In genomic region chr6:37322016-37322415, GRCh38 we compare ENCODE assay signal across 8 cellular contexts. TPM values are rescaled to one million over a fixed set of nuclear protein-coding genes. Genes with fewer than 3 reads are reported as not detected.
DNase-seq lines count a peak whose midpoint lies in the region; ATAC-seq and TF ChIP-seq lines count a peak whose summit lies in the region.
"Not testable (repeated sequence)": the region's sequence is repeated elsewhere in the genome, so short reads cannot be mapped to it uniquely, and the experiment has no call there.

No MANE protein-coding gene starts in this region.

- peak overlapping the region; percentile 16 for H3K27ac Mint-ChIP-seq in activated T-cell treated with anti-CD3 and anti-CD28 coated beads, Interleukin-2, amount 50 U/mL, for 72 hours
- H3K27ac Mint-ChIP-seq in brain (peak overlapping the region in 3 of 5 experiments; percentile 20 to 74 (median 37)), osteocyte (ENCODE audit: unreplicated experiment) (peak overlapping the region; percentile 56), type B pancreatic cell (peak overlapping the region; percentile 67)
- H3K27ac Mint-ChIP-seq in endothelial cell (ENCODE audit: unreplicated experiment): not testable (repeated sequence)

- H3K36me3 Mint-ChIP-seq in activated T-cell treated with anti-CD3 and anti-CD28 coated beads, Interleukin-2, amount 50 U/mL, for 72 hours (ENCODE audit: insufficient read depth in 2 of 2): not testable (repeated sequence)
- H3K36me3 Mint-ChIP-seq in brain (peaks cover 22% of the 10 kb centered on the region), endothelial cell (ENCODE audit: low read depth, unreplicated experiment) (peaks cover 15% of the 10 kb centered on the region), osteocyte (ENCODE audit: unreplicated experiment) (peaks cover 14% of the 10 kb centered on the region), type B pancreatic cell (peaks cover 28% of the 10 kb centered on the region)

- DNase-seq in DMS 273 treated with DMSO at 0.1 percent for 48 hours (lab: John Stamatoyannopoulos, UW): peak; percentile 27
- peak; percentile 44 for DNase-seq in NCI-H82 (lab: John Stamatoyannopoulos, UW)
- DNase-seq in WERI-Rb-1: peak; percentile 86
- not testable (repeated sequence) for DNase-seq in activated T-cell treated with anti-CD3 and anti-CD28 coated beads, Interleukin-2, amount 50 U/mL, for 72 hours; endothelial cell (ENCODE audit: low spot score); type B pancreatic cell (ENCODE audit: extremely low spot score, unreplicated experiment)
- DNase-seq in osteocyte (ENCODE audit: extremely low spot score, unreplicated experiment): peak; percentile 38

- H3K9me3 ChIP-seq in WERI-Rb-1 (ENCODE audit: severe bottlenecking): not testable (repeated sequence)

- peaks cover 40% of the 10 kb centered on the region for H3K36me3 ChIP-seq in WERI-Rb-1

- H3K4me3 Mint-ChIP-seq in activated T-cell treated with anti-CD3 and anti-CD28 coated beads, Interleukin-2, amount 50 U/mL, for 72 hours; brain; osteocyte (ENCODE audit: unreplicated experiment); type B pancreatic cell: not testable (repeated sequence)
- H3K4me3 Mint-ChIP-seq in endothelial cell (ENCODE audit: unreplicated experiment): peak overlapping the region; percentile 39

- not testable (repeated sequence) for H3K27me3 ChIP-seq in WERI-Rb-1 (ENCODE audit: insufficient read depth, low read depth, severe bottlenecking)

- not testable (repeated sequence) for H3K4me3 ChIP-seq in WERI-Rb-1 (ENCODE audit: low read depth, low read length)

- not testable (repeated sequence) for TF ChIP-seq CTCF in WERI-Rb-1 (IDR thresholded peaks at IDR 0.05; ENCODE audit: low read depth, low read length); brain (conservative IDR thresholded peaks at IDR 0.05); endothelial cell (IDR thresholded peaks at IDR 0.05; ENCODE audit: unreplicated experiment); osteocyte (IDR thresholded peaks at IDR 0.05); type B pancreatic cell (conservative IDR thresholded peaks at IDR 0.05)

- not testable (repeated sequence) for ATAC-seq in activated T-cell treated with anti-CD3 and anti-CD28 coated beads, Interleukin-2, amount 50 U/mL, for 72 hours (replicated peaks in 1 of 2)

- H3K9me3 Mint-ChIP-seq in activated T-cell treated with anti-CD3 and anti-CD28 coated beads, Interleukin-2, amount 50 U/mL, for 72 hours; brain; endothelial cell (ENCODE audit: unreplicated experiment); osteocyte (ENCODE audit: unreplicated experiment); type B pancreatic cell: not testable (repeated sequence)

- H3K4me1 Mint-ChIP-seq in activated T-cell treated with anti-CD3 and anti-CD28 coated beads, Interleukin-2, amount 50 U/mL, for 72 hours (ENCODE audit: low read depth): peaks cover 30% of the 10 kb centered on the region
- H3K4me1 Mint-ChIP-seq in brain (peaks cover 53% of the 10 kb centered on the region), osteocyte (ENCODE audit: unreplicated experiment) (peaks cover 52% of the 10 kb centered on the region), type B pancreatic cell (ENCODE audit: unreplicated experiment) (peaks cover 22% of the 10 kb centered on the region)
- H3K4me1 Mint-ChIP-seq in endothelial cell (ENCODE audit: unreplicated experiment): not testable (repeated sequence)

- H3K27ac ChIP-seq in WERI-Rb-1: peak overlapping the region; percentile 80

- not testable (repeated sequence) for H3K27me3 Mint-ChIP-seq in activated T-cell treated with anti-CD3 and anti-CD28 coated beads, Interleukin-2, amount 50 U/mL, for 72 hours (ENCODE audit: low read depth); brain; endothelial cell (ENCODE audit: unreplicated experiment); osteocyte (ENCODE audit: unreplicated experiment); type B pancreatic cell

RNA-seq across cellular contexts. Expression of gene RNF8, which starts 31.8 kb away (rescaled TPM):
- 10 to 100 TPM; 19.3 to 24.7 TPM for total RNA-seq in activated T-cell treated with anti-CD3 and anti-CD28 coated beads, Interleukin-2, amount 50 U/mL, for 72 hours
- polyA plus RNA-seq in brain (ENCODE audit: insufficient read depth, low read depth, low replicate concordance): 34.5 TPM
- total RNA-seq in endothelial cell (ENCODE audit: unreplicated experiment) (21.8 TPM), osteocyte (18.2 and 18.3 TPM in 2 replicates), type B pancreatic cell (ENCODE audit: low replicate concordance) (38.6 and 50.4 TPM in 2 replicates)
